13 cellular contexts compared by ENCODE assay signal in the genomic region with DNA sequence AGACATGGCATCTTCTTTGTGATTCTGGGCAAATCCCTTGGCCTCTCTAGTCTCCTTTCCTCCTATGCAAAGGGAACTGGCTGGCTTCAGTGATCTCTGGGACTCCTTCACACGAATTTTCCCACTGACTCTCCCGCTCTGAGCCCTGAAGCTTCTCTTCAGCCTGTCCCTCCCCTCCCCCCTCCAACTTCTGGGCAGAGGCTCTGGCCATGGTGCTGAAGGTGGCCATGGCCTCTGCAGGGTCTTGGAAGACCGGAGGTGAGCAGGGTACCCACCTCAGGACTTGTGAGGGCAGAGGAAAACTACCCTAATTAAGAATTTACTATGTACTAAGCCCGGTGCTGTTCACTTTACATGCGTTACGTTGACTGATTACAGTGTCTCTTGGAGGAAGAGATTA. TPM values are rescaled to one million over a fixed set of nuclear protein-coding genes. Genes with fewer than 3 reads are reported as not detected.
DNase-seq lines count a peak whose midpoint lies in the region; TF ChIP-seq lines count a peak whose summit lies in the region.
"Had no signal": no experiment of that assay in that cellular context is flagged by ENCODE, and none has a peak within 500 bp of the region (broad histone marks: within the 10 kb centered on the region; RNA-seq: fewer than 3 reads in every experiment).

No MANE protein-coding gene starts in this region.

- TF ChIP-seq CTCF in astrocyte of the spinal cord (IDR thresholded peaks at IDR 0.05; ENCODE audit: low read depth, low read length) = no peak

- in situ Hi-C loops in Caki2 (cut with HindIII; ENCODE audit: low pct_unique_long_range_greater_than_20kb, low sequenced_read_pairs) = no loop called here
- in situ Hi-C loops in astrocyte of the spinal cord (cut with HindIII; ENCODE audit: low sequenced_read_pairs) = no loop called here

- DNase-seq in Caki2 (ENCODE audit: low read depth) (peak; percentile 49), astrocyte of the spinal cord (ENCODE audit: low read depth, low spot score) (peak; percentile 33), left kidney (ENCODE audit: low read depth, low spot score) (peak; percentile 94), COLO668 (lab: John Stamatoyannopoulos, UW; ENCODE audit: unreplicated experiment) (no peak), OCI-M2 (lab: John Stamatoyannopoulos, UW; ENCODE audit: unreplicated experiment) (no peak), NCI-H2227 (lab: John Stamatoyannopoulos, UW; ENCODE audit: unreplicated experiment) (no peak), cortex of kidney (lab: John Stamatoyannopoulos, UW) (no peak)
- DNase-seq: foreskin melanocyte, NCI-H1417 treated with DMSO at 0.1 percent for 48 hours, right cardiac atrium had no signal

- no peak for TF ChIP-seq RAD21 in Ishikawa (IDR thresholded peaks at IDR 0.05; ENCODE audit: low read depth)

- no peak overlapping the region for H3K4me3 ChIP-seq in astrocyte of the spinal cord (ENCODE audit: low read depth, low read length)
- H3K4me3 ChIP-seq: BLaER1, thoracic aorta had no signal

- TF ChIP-seq EP300 in Ishikawa (IDR thresholded peaks at IDR 0.05; ENCODE audit: borderline replicate concordance) = no peak

TF ChIP-seq in Ishikawa, 13 proteins besides CTCF, POLR2A, EP300 and RAD21:
- TF ChIP-seq CREB1 (IDR thresholded peaks at IDR 0.05; ENCODE audit: low read depth) (no peak), YY1 (IDR thresholded peaks at IDR 0.05; ENCODE audit: low read depth) (peak; percentile 55; the same call in 1 of the 2 replicates)
- TF ChIP-seq, protein P1, sequence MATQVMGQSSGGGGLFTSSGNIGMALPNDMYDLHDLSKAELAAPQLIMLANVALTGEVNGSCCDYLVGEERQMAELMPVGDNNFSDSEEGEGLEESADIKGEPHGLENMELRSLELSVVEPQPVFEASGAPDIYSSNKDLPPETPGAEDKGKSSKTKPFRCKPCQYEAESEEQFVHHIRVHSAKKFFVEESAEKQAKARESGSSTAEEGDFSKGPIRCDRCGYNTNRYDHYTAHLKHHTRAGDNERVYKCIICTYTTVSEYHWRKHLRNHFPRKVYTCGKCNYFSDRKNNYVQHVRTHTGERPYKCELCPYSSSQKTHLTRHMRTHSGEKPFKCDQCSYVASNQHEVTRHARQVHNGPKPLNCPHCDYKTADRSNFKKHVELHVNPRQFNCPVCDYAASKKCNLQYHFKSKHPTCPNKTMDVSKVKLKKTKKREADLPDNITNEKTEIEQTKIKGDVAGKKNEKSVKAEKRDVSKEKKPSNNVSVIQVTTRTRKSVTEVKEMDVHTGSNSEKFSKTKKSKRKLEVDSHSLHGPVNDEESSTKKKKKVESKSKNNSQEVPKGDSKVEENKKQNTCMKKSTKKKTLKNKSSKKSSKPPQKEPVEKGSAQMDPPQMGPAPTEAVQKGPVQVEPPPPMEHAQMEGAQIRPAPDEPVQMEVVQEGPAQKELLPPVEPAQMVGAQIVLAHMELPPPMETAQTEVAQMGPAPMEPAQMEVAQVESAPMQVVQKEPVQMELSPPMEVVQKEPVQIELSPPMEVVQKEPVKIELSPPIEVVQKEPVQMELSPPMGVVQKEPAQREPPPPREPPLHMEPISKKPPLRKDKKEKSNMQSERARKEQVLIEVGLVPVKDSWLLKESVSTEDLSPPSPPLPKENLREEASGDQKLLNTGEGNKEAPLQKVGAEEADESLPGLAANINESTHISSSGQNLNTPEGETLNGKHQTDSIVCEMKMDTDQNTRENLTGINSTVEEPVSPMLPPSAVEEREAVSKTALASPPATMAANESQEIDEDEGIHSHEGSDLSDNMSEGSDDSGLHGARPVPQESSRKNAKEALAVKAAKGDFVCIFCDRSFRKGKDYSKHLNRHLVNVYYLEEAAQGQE (IDR thresholded peaks at IDR 0.05; ENCODE audit: low read depth) = peak; percentile 99

RNA-seq across cellular contexts. Expression of gene POU3F1, which starts 29.4 kb away (rescaled TPM):
- not detected in 2 replicates for total RNA-seq in Caki2 (2014; rRNA removed; shearing (Covaris generic); ENCODE audit: low replicate concordance)
- total RNA-seq: thoracic aorta had no signal

Comparison
In these comparisons a context has a peak if more than half of its experiments do, and no peak if none do; other contexts are left out.
1. DNase-seq: peak in Caki2 (single experiment), astrocyte of the spinal cord (single experiment) and left kidney (single experiment); none in COLO668 (single experiment), OCI-M2 (single experiment), NCI-H2227 (single experiment) and cortex of kidney (single experiment).